Comparison of ENCODE assay signal across 8 cellular contexts in the genomic region with DNA sequence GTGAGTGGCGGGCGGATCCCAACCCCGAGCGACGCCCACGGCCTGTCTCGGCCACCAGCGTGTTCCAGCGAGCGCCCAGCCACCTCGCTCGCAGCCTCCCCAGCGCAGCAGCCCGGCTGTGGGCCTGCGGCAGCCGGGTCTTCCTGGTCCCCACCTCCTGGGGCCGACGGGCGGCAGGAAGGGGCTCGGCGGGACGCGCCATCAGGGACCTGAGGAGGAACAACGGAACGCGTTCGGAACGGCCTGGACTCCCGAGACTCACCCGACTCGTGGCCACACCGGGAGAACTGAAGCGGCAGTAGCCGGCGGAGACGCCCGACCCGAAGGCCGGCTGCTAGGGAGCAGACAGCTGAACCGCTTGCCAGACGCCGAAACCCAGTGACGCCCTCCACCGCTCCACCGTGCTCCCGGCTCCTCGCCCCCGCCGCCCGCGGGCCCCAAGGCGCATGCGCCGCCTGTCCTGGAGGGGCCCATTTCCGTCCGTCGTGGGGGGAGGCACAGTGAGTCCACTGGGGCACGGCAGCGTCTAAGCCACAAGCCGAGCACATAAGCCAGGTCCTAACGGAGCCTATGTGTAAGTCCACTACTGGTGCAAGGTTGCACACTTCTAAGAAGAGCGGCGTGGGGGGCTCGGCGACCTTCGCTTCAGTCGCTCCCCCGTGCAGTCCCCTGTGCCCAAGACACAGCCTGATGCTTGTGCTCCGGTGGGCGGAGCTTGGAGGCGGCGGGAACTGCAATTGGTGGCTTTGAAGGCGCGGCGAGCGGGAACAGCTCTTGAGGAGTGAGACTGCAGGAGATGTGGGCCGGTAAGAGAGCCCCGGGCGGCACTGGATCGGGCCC. TPM values are rescaled to one million over a fixed set of nuclear protein-coding genes. Genes with fewer than 3 reads are reported as not detected.
DNase-seq lines count a peak whose midpoint lies in the region; ATAC-seq and TF ChIP-seq lines count a peak whose summit lies in the region.

A gene with protein sequence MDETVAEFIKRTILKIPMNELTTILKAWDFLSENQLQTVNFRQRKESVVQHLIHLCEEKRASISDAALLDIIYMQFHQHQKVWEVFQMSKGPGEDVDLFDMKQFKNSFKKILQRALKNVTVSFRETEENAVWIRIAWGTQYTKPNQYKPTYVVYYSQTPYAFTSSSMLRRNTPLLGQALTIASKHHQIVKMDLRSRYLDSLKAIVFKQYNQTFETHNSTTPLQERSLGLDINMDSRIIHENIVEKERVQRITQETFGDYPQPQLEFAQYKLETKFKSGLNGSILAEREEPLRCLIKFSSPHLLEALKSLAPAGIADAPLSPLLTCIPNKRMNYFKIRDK (plus strand): TSS at position 743 of the 840 bp plus-strand sequence. CDS start 4,726 bp downstream, outside the sequence.
A gene (minus strand): TSS at position 414 of the 840 bp plus-strand sequence. CDS start 9,491 bp downstream, outside the sequence.

- peak; percentile 95 for DNase-seq in BJ (ENCODE audit: low read depth)
- peak; percentile 72 for DNase-seq in NCI-H524 treated with DMSO at 0.1 percent for 48 hours (lab: John Stamatoyannopoulos, UW)
- peak; percentile 96 to 98 for DNase-seq in activated CD4-positive, alpha-beta T cell treated with anti-CD3 and anti-CD28 coated beads for 4 hours
- DNase-seq in choroid plexus epithelial cell (ENCODE audit: low read depth): peak; percentile 100
- peak; percentile 95 for DNase-seq in kidney glomerular epithelial cell (lab: John Stamatoyannopoulos, UW)
- peak; percentile 94 to 95 for DNase-seq in stimulated activated CD4-positive, alpha-beta T cell treated with anti-CD3 and anti-CD28 coated beads, Interleukin-15, amount 100 ng/mL, for 48 hours (ENCODE audit: low read depth in 2 of 2)

- no peaks in the 10 kb centered on the region for H3K27me3 ChIP-seq in BJ (ENCODE audit: control insufficient read depth, insufficient read depth, low read length)

- CTCF ChIA-PET in BJ (lab: Yijun Ruan, JAX): interaction anchor here (0.6 to 1.0 kb wide), 5 partner anchors 9 to 82 kb away, joined by 3 to 5 read pairs (median 4); a partner anchor contains a TSS

- TF ChIP-seq CTCF in BJ (IDR thresholded peaks at IDR 0.05; ENCODE audit: insufficient read depth, low read depth, low read length) (no peak), choroid plexus epithelial cell (conservative IDR thresholded peaks at IDR 0.05; ENCODE audit: low read depth, low read length) (no peak)

- H3K36me3 ChIP-seq in BJ (ENCODE audit: control insufficient read depth, insufficient read depth, low read length): no peaks in the 10 kb centered on the region

- POLR2A ChIA-PET in BJ (lab: Charles Lee): no interaction called here

- peak within 1 kb of the TSS; percentile 95 for H3K4me3 ChIP-seq in BJ (ENCODE audit: low read depth, low read length)
- H3K4me3 ChIP-seq in choroid plexus epithelial cell (ENCODE audit: low read depth, low read length): peak within 1 kb of the TSS; percentile 99

- ATAC-seq in GM19324 (IDR thresholded peaks at IDR 0.05; ENCODE audit: low FRiP score, unreplicated experiment): peak; percentile 87
- ATAC-seq in HG03460 (IDR thresholded peaks at IDR 0.05; ENCODE audit: unreplicated experiment): peak; percentile 80

RNA-seq across cellular contexts. Expression of the first gene that starts in this region (rescaled TPM):
- polyA plus RNA-seq in BJ (2011; rRNA removed): 24.8 and 38.2 TPM in 2 replicates
- polyA minus RNA-seq in BJ (2011; rRNA and poly(A)+ RNA removed): 29.8 and 38.6 TPM in 2 replicates

RNA-seq across cellular contexts. Expression of the second gene that starts in this region (rescaled TPM):
- 56.4 and 101 TPM in 2 replicates for polyA plus RNA-seq in BJ (2011; rRNA removed)
- 7.6 and 11.2 TPM in 2 replicates for polyA minus RNA-seq in BJ (2011; rRNA and poly(A)+ RNA removed)

Comparison
In these comparisons a context has a peak if more than half of its experiments do, and no peak if none do; other contexts are left out.
1. Peak in every context shown above with its lines: DNase-seq, ATAC-seq and H3K4me3 ChIP-seq.